ENCODE assay signal across 8 cellular contexts in genomic region chr7:17298840-17299476, GRCh38. TPM values are rescaled to one million over a fixed set of nuclear protein-coding genes. Genes with fewer than 3 reads are reported as not detected.
DNase-seq lines count a peak whose midpoint lies in the region; ATAC-seq and TF ChIP-seq lines count a peak whose summit lies in the region.

No MANE protein-coding gene starts in this region.

- no peaks in the 10 kb centered on the region for H3K4me1 ChIP-seq in colonic mucosa

- H3K9me3 ChIP-seq in colonic mucosa, result no peaks in the 10 kb centered on the region

- no peak for TF ChIP-seq CTCF in colonic mucosa (IDR thresholded peaks at IDR 0.05)

- ATAC-seq in GM21447 (IDR thresholded peaks at IDR 0.05; ENCODE audit: unreplicated experiment), result peak; percentile 36

- no peaks in the 10 kb centered on the region for H3K36me3 ChIP-seq in colonic mucosa

- H3K9ac ChIP-seq in colonic mucosa (ENCODE audit: low read depth in 2 of 2, low read length in 2 of 2), result peak overlapping the region; percentile 92 to 100

- H3K4me3 ChIP-seq in colonic mucosa, result peak overlapping the region; percentile 95

- H3K27me3 ChIP-seq in colonic mucosa, result no peaks in the 10 kb centered on the region

- peak overlapping the region; percentile 99 for H3K27ac ChIP-seq in colonic mucosa

- intact Hi-C loops in colonic mucosa (cut with DNase I), result loop anchor here (5.0 kb wide), 1 partner anchor 317 kb away; no protein-coding TSS in a partner anchor

- DNase-seq in D341Med (ENCODE audit: low spot score) (peak; percentile 61), HuH-7 (ENCODE audit: low spot score) (peak; percentile 20), colonic mucosa (peak; percentile 64), lung microvascular endothelial cell (ENCODE audit: low read depth in 2 of 2) (peak; percentile 40 to 61), NCI-H1048 (lab: John Stamatoyannopoulos, UW) (no peak)
- DNase-seq in activated CD4-positive, alpha-beta T cell treated with anti-CD3 and anti-CD28 coated beads for 24 hours (ENCODE audit: low read depth in 2 of 2), result peak; percentile 23 to 40
- peak; percentile 18 to 50 (median 26) for DNase-seq in stimulated activated CD4-positive, alpha-beta T cell treated with anti-CD3 and anti-CD28 coated beads, TNF-alpha, amount 100 ng/mL, for 48 hours (ENCODE audit: low read depth in 3 of 3)

RNA-seq across cellular contexts. Expression of gene AHR, which starts 0.5 kb away (rescaled TPM):
- total RNA-seq in colonic mucosa, result 10 to 100 TPM; 30.3 to 48.9 TPM
- 70.6 and 108 TPM in 2 replicates for total RNA-seq in lung microvascular endothelial cell
